Comparison of ENCODE assay signal across 25 cellular contexts in genomic region chr16:79528281-79528680, GRCh38.
"Had no signal": no experiment of that assay in that cellular context is flagged by ENCODE, and none has a peak within 500 bp of the region (broad histone marks: within the 10 kb centered on the region; RNA-seq: fewer than 3 reads in every experiment).

No MANE protein-coding gene starts in this region.

- H3K27me3 ChIP-seq: adrenal gland, cardiac muscle cell, neutrophil, transverse colon had no signal

- ATAC-seq: activated CD4-positive, CD25-positive, alpha-beta regulatory T cell treated with anti-CD3 and anti-CD28 coated beads, Interleukin-2, amount 50 U/mL, for 24 hours; mucosa of descending colon; T-helper 17 cell had no signal

- DNase-seq: activated CD4-positive, alpha-beta memory T cell treated with anti-CD3 and anti-CD28 coated beads for 36 hours; activated CD4-positive, alpha-beta T cell treated with anti-CD3 and anti-CD28 coated beads, Interleukin-2, amount 10 ng/mL, durations not matched to agents 24 days and 14 days; activated CD8-positive, alpha-beta memory T cell treated with anti-CD3 and anti-CD28 coated beads, Interleukin-2, amount 50 U/mL, for 4 hours; activated effector memory CD4-positive, alpha-beta T cell treated with anti-CD3 and anti-CD28 coated beads, Interleukin-2, amount 50 U/mL, for 16 hours; activated naive CD4-positive, alpha-beta T cell treated with anti-CD3 and anti-CD28 coated beads for 36 hours; activated naive CD8-positive, alpha-beta T cell treated with anti-CD3 and anti-CD28 coated beads for 36 hours; activated T-cell treated with anti-CD3 and anti-CD28 coated beads, Interleukin-2, amount 50 U/mL, for 1 hour; adrenal gland; aorta; foreskin fibroblast; head of caudate nucleus; hypothalamus; immature natural killer cell; kidney; mucosa of descending colon; stimulated activated CD4-positive, alpha-beta T cell treated with anti-CD3 and anti-CD28 coated beads, Interleukin-15, amount 100 ng/mL, for 24 hours; stimulated activated CD4-positive, alpha-beta T cell treated with anti-CD3 and anti-CD28 coated beads, Interleukin-2, amount 100 ng/mL, for 24 hours; stimulated activated naive CD4-positive, alpha-beta T cell; T-helper 17 cell; T1000; transverse colon; WERI-Rb-1 had no signal

- H3K9me3 ChIP-seq: adrenal gland, mucosa of descending colon, neutrophil, transverse colon had no signal

- H3K4me3 ChIP-seq: adrenal gland, cardiac muscle cell, mucosa of descending colon, transverse colon had no signal

- H3K4me1 ChIP-seq: adrenal gland, transverse colon had no signal

- H3K36me3 ChIP-seq: adrenal gland, cardiac muscle cell, neutrophil, transverse colon, WERI-Rb-1 had no signal

- H3K27ac ChIP-seq: adrenal gland, cardiac muscle cell, neutrophil, transverse colon, WERI-Rb-1 had no signal
